Comparison of ENCODE assay signal across 20 cellular contexts in genomic region chr16:56708821-56709685, GRCh38. TPM values are rescaled to one million over a fixed set of nuclear protein-coding genes. Genes with fewer than 3 reads are reported as not detected.
A peak's percentile ranks its signal among the peaks of the same experiment; 100 is the strongest.
DNase-seq lines count a peak whose midpoint lies in the region; ATAC-seq, FAIRE-seq and TF ChIP-seq lines count a peak whose summit lies in the region.
"Had no signal": no experiment of that assay in that cellular context is flagged by ENCODE, and none has a peak within 500 bp of the region (broad histone marks: within the 10 kb centered on the region; RNA-seq: fewer than 3 reads in every experiment).

No MANE protein-coding gene starts in this region.

- no peaks in the 10 kb centered on the region for H3K36me3 Mint-ChIP-seq in activated T-cell treated with anti-CD3 and anti-CD28 coated beads, Interleukin-2, amount 50 U/mL, for 24 hours (ENCODE audit: low read depth)
- H3K36me3 Mint-ChIP-seq: stimulated activated memory B cell treated with anti-CD40 and anti-IgM and Interleukin-4, amounts not matched to agents 10 μg/mL and 1 μg/mL and 100 μg/mL, for 72 hours had no signal

- H3K4me3 ChIP-seq in Jurkat, Clone E6-1 (ENCODE audit: low read length), result peak overlapping the region; percentile 48
- H3K4me3 ChIP-seq in keratinocyte (ENCODE audit: control insufficient read depth in 2 of 3, extremely low read depth in 1 of 3, insufficient read depth in 2 of 3, low read depth in 1 of 3, low read length in 3 of 3), result no peak overlapping the region
- H3K4me3 ChIP-seq: breast epithelium, lung had no signal

- H3K9me3 Mint-ChIP-seq in activated T-cell treated with anti-CD3 and anti-CD28 coated beads, Interleukin-2, amount 50 U/mL, for 24 hours, result no peaks in the 10 kb centered on the region
- H3K9me3 Mint-ChIP-seq: stimulated activated memory B cell treated with anti-CD40 and anti-IgM and Interleukin-4, amounts not matched to agents 10 μg/mL and 1 μg/mL and 100 μg/mL, for 72 hours had no signal

- peak overlapping the region; percentile 58 for H3K4me2 ChIP-seq in keratinocyte (ENCODE audit: control insufficient read depth, extremely low read depth, insufficient read depth, low read depth, low read length)

- H3K4me1 ChIP-seq in keratinocyte (ENCODE audit: control insufficient read depth, extremely low read depth, insufficient read depth, low read length), result peaks cover 10% of the 10 kb centered on the region
- H3K4me1 ChIP-seq: breast epithelium had no signal

- no peak for FAIRE-seq in keratinocyte (lab: Jason Lieb, UNC)
- FAIRE-seq: GM19239, HTR-8/SVneo had no signal

- dilution Hi-C loops in keratinocyte (cut with MboI; ENCODE audit: extremely low pct_ligation_motif_present, low sequenced_read_pairs), result no loop called here

- H3K4me3 Mint-ChIP-seq in activated T-cell treated with anti-CD3 and anti-CD28 coated beads, Interleukin-2, amount 50 U/mL, for 24 hours, result peak overlapping the region; percentile 51
- H3K4me3 Mint-ChIP-seq: stimulated activated memory B cell treated with anti-CD40 and anti-IgM and Interleukin-4, amounts not matched to agents 10 μg/mL and 1 μg/mL and 100 μg/mL, for 72 hours had no signal

- DNase-seq in NCI-H2171 treated with DMSO at 0.1 percent for 48 hours (lab: John Stamatoyannopoulos, UW) (peak; percentile 36), NCI-H2171 (lab: John Stamatoyannopoulos, UW) (no peak), keratinocyte (ENCODE audit: low read depth, low spot score) (no peak), OCI-M1 (lab: John Stamatoyannopoulos, UW) (no peak), NCI-H526 treated with DMSO at 0.1 percent for 48 hours (lab: John Stamatoyannopoulos, UW) (no peak)
- DNase-seq in Jurkat, Clone E6-1 (ENCODE audit: low read depth, low spot score), result peak; percentile 77
- peak; percentile 47 for DNase-seq in activated T-cell treated with anti-CD3 and anti-CD28 coated beads, Interleukin-2, amount 50 U/mL, for 24 hours
- DNase-seq: foreskin fibroblast; MM.1S; stimulated activated CD4-positive, alpha-beta T cell treated with anti-CD3 and anti-CD28 coated beads, Interleukin-4, amount 100 ng/mL, for 4 hours; WERI-Rb-1 had no signal

- H3K9me3 ChIP-seq in keratinocyte (ENCODE audit: control insufficient read depth, low read depth, low read length), result no peaks in the 10 kb centered on the region
- H3K9me3 ChIP-seq: breast epithelium had no signal

- no peaks in the 10 kb centered on the region for H3K9me1 ChIP-seq in keratinocyte (ENCODE audit: control insufficient read depth, extremely low read depth, insufficient read depth, low read length)

- no peak for TF ChIP-seq CTCF in keratinocyte (optimal IDR thresholded peaks at IDR 0.05 in 1 of 3, IDR thresholded peaks at IDR 0.05 in 1 of 3, conservative IDR thresholded peaks at IDR 0.05 in 1 of 3; ENCODE audit: extremely low read depth in 1 of 3, insufficient read depth in 2 of 3, low read length in 3 of 3)

- no peaks in the 10 kb centered on the region for H3K27me3 Mint-ChIP-seq in activated T-cell treated with anti-CD3 and anti-CD28 coated beads, Interleukin-2, amount 50 U/mL, for 24 hours
- H3K27me3 Mint-ChIP-seq: stimulated activated memory B cell treated with anti-CD40 and anti-IgM and Interleukin-4, amounts not matched to agents 10 μg/mL and 1 μg/mL and 100 μg/mL, for 72 hours had no signal

- H3K27ac Mint-ChIP-seq in activated T-cell treated with anti-CD3 and anti-CD28 coated beads, Interleukin-2, amount 50 U/mL, for 24 hours, result peak overlapping the region; percentile 90
- H3K27ac Mint-ChIP-seq: stimulated activated memory B cell treated with anti-CD40 and anti-IgM and Interleukin-4, amounts not matched to agents 10 μg/mL and 1 μg/mL and 100 μg/mL, for 72 hours had no signal

- peak overlapping the region; percentile 46 for H2AFZ ChIP-seq in keratinocyte (ENCODE audit: control insufficient read depth, low read length)

- ATAC-seq in HG03439 (IDR thresholded peaks at IDR 0.05; ENCODE audit: unreplicated experiment), result no peak
- ATAC-seq: sciatic nerve; stimulated activated memory B cell treated with anti-CD40 and anti-IgM and Interleukin-4, amounts not matched to agents 10 μg/mL and 1 μg/mL and 100 μg/mL, for 72 hours had no signal

- no peaks in the 10 kb centered on the region for H3K79me2 ChIP-seq in keratinocyte (ENCODE audit: control insufficient read depth, insufficient read depth, low read length)

- H4K20me1 ChIP-seq in keratinocyte (ENCODE audit: control insufficient read depth, extremely low read depth, insufficient read depth, low read length), result no peaks in the 10 kb centered on the region

- no peaks in the 10 kb centered on the region for H3K36me3 ChIP-seq in keratinocyte (ENCODE audit: control insufficient read depth in 2 of 2, extremely low read depth in 1 of 2, insufficient read depth in 2 of 2, low read length in 2 of 2)
- H3K36me3 ChIP-seq: breast epithelium, WERI-Rb-1 had no signal

- no peak overlapping the region for H3K9ac ChIP-seq in keratinocyte (ENCODE audit: control insufficient read depth, extremely low read depth, insufficient read depth, low read length)

- no peak overlapping the region for H3K27ac ChIP-seq in keratinocyte (ENCODE audit: control insufficient read depth, insufficient read depth, low read length)
- H3K27ac ChIP-seq: 22Rv1, breast epithelium, WERI-Rb-1 had no signal

- peaks cover 5% of the 10 kb centered on the region for H3K27me3 ChIP-seq in keratinocyte (ENCODE audit: control insufficient read depth, extremely low read depth, insufficient read depth, low read length)
- H3K27me3 ChIP-seq: breast epithelium had no signal

- peaks cover 37% of the 10 kb centered on the region for H3K4me1 Mint-ChIP-seq in activated T-cell treated with anti-CD3 and anti-CD28 coated beads, Interleukin-2, amount 50 U/mL, for 24 hours (ENCODE audit: low read depth)
- H3K4me1 Mint-ChIP-seq: stimulated activated memory B cell treated with anti-CD40 and anti-IgM and Interleukin-4, amounts not matched to agents 10 μg/mL and 1 μg/mL and 100 μg/mL, for 72 hours had no signal

RNA-seq across cellular contexts. Expression of gene NUP93, which starts 20.9 kb away (rescaled TPM):
- polyA plus RNA-seq in Jurkat, Clone E6-1 (2012; ENCODE audit: insufficient read depth, insufficient read length), result 179 TPM
- polyA plus RNA-seq in keratinocyte, result 59.2 to 79.7 TPM (median 74.1 TPM) in 3 replicates
- polyA plus RNA-seq in keratinocyte (2011; ENCODE audit: low read depth), result 33.3 TPM
- 60.2 and 65.3 TPM in 2 replicates for polyA plus RNA-seq in keratinocyte (2011; cell fraction: cytosol; rRNA removed)
- 107 and 120 TPM in 2 replicates for polyA plus RNA-seq in keratinocyte (2011; cell fraction: nucleus; rRNA removed)
- polyA plus RNA-seq in keratinocyte (2012; ENCODE audit: low replicate concordance), result 45.0 and 83.5 TPM in 2 replicates
- polyA minus RNA-seq in keratinocyte, result 103 to 147 TPM (median 104 TPM) in 3 replicates
- 89.4 TPM for polyA minus RNA-seq in keratinocyte (2011; cell fraction: cytosol; rRNA and poly(A)+ RNA removed)
- 41.3 and 74.2 TPM in 2 replicates for polyA minus RNA-seq in keratinocyte (2011; cell fraction: nucleus; rRNA and poly(A)+ RNA removed)

RNA-seq across cellular contexts. Expression of gene MT1X, which starts 26.8 kb away (rescaled TPM):
- polyA plus RNA-seq in Jurkat, Clone E6-1 (2012; ENCODE audit: insufficient read depth, insufficient read length), result 114 TPM
- polyA plus RNA-seq in keratinocyte, result 58.3 to 466 TPM (median 97.2 TPM) in 3 replicates
- 15.7 TPM for polyA plus RNA-seq in keratinocyte (2011; ENCODE audit: low read depth)
- polyA plus RNA-seq in keratinocyte (2011; cell fraction: cytosol; rRNA removed), result 193 and 269 TPM in 2 replicates
- polyA plus RNA-seq in keratinocyte (2011; cell fraction: nucleus; rRNA removed), result 90.9 and 130 TPM in 2 replicates
- 197 and 688 TPM in 2 replicates for polyA plus RNA-seq in keratinocyte (2012; ENCODE audit: low replicate concordance)
- polyA minus RNA-seq in keratinocyte, result 240 to 733 TPM (median 286 TPM) in 3 replicates
- polyA minus RNA-seq in keratinocyte (2011; cell fraction: cytosol; rRNA and poly(A)+ RNA removed), result 355 TPM
- 54.5 and 55.9 TPM in 2 replicates for polyA minus RNA-seq in keratinocyte (2011; cell fraction: nucleus; rRNA and poly(A)+ RNA removed)

RNA-seq across cellular contexts. Expression of gene MT1H, which starts 39.4 kb away (rescaled TPM):
- polyA plus RNA-seq in Jurkat, Clone E6-1 (2012; ENCODE audit: insufficient read depth, insufficient read length), result not detected
- 0.79 to 4.0 TPM in 2 of 3 replicates, not detected in the other for polyA plus RNA-seq in keratinocyte
- polyA plus RNA-seq in keratinocyte (2011; ENCODE audit: low read depth), result 1.3 TPM
- 2.4 and 3.7 TPM in 2 replicates for polyA plus RNA-seq in keratinocyte (2011; cell fraction: cytosol; rRNA removed)
- 1.1 and 1.6 TPM in 2 replicates for polyA plus RNA-seq in keratinocyte (2011; cell fraction: nucleus; rRNA removed)
- 2.0 and 25.0 TPM in 2 replicates for polyA plus RNA-seq in keratinocyte (2012; ENCODE audit: low replicate concordance)
- polyA minus RNA-seq in keratinocyte, result 1.9 TPM in 1 of 3 replicates, not detected in the others
- not detected for polyA minus RNA-seq in keratinocyte (2011; cell fraction: cytosol; rRNA and poly(A)+ RNA removed)
- not detected in 2 replicates for polyA minus RNA-seq in keratinocyte (2011; cell fraction: nucleus; rRNA and poly(A)+ RNA removed)
- polyA plus RNA-seq: urinary bladder had no signal

RNA-seq across cellular contexts. Expression of gene MT1G, which starts 41.2 kb away (rescaled TPM):
- not detected for polyA plus RNA-seq in Jurkat, Clone E6-1 (2012; ENCODE audit: insufficient read depth, insufficient read length)
- 8.4 to 21.5 TPM (median 9.8 TPM) in 3 replicates for polyA plus RNA-seq in keratinocyte
- 4.5 TPM for polyA plus RNA-seq in keratinocyte (2011; ENCODE audit: low read depth)
- polyA plus RNA-seq in keratinocyte (2011; cell fraction: cytosol; rRNA removed), result 39.5 and 41.3 TPM in 2 replicates
- polyA plus RNA-seq in keratinocyte (2011; cell fraction: nucleus; rRNA removed), result 11.6 and 23.5 TPM in 2 replicates
- 20.2 and 245 TPM in 2 replicates for polyA plus RNA-seq in keratinocyte (2012; ENCODE audit: low replicate concordance)
- 4.1 to 10.9 TPM (median 8.2 TPM) in 3 replicates for polyA minus RNA-seq in keratinocyte
- 8.8 TPM for polyA minus RNA-seq in keratinocyte (2011; cell fraction: cytosol; rRNA and poly(A)+ RNA removed)
- polyA minus RNA-seq in keratinocyte (2011; cell fraction: nucleus; rRNA and poly(A)+ RNA removed), result 3.1 TPM in 1 of 2 replicates, not detected in the other

RNA-seq across cellular contexts. Expression of gene MT1F, which starts 51.3 kb away (rescaled TPM):
- polyA plus RNA-seq in Jurkat, Clone E6-1 (2012; ENCODE audit: insufficient read depth, insufficient read length), result 14.9 TPM
- polyA plus RNA-seq in keratinocyte, result 1.5 to 4.1 TPM (median 2.3 TPM) in 3 replicates
- polyA plus RNA-seq in keratinocyte (2011; ENCODE audit: low read depth), result not detected
- 1.7 and 3.3 TPM in 2 replicates for polyA plus RNA-seq in keratinocyte (2011; cell fraction: cytosol; rRNA removed)
- polyA plus RNA-seq in keratinocyte (2011; cell fraction: nucleus; rRNA removed), result 0.90 and 1.1 TPM in 2 replicates
- polyA plus RNA-seq in keratinocyte (2012; ENCODE audit: low replicate concordance), result 1.7 and 6.5 TPM in 2 replicates
- polyA minus RNA-seq in keratinocyte, result 0.79 to 4.8 TPM (median 2.5 TPM) in 3 replicates
- polyA minus RNA-seq in keratinocyte (2011; cell fraction: cytosol; rRNA and poly(A)+ RNA removed), result 4.2 TPM
- polyA minus RNA-seq in keratinocyte (2011; cell fraction: nucleus; rRNA and poly(A)+ RNA removed), result 0.74 TPM in 1 of 2 replicates, not detected in the other

Comparison
In these comparisons a context has a peak if more than half of its experiments do, and no peak if none do; other contexts are left out.
1. DNase-seq: peak in NCI-H2171 treated with DMSO at 0.1 percent for 48 hours (single experiment), Jurkat, Clone E6-1 (single experiment) and activated T-cell treated with anti-CD3 and anti-CD28 coated beads, Interleukin-2, amount 50 U/mL, for 24 hours (single experiment); none in NCI-H2171 (single experiment), keratinocyte (single experiment), OCI-M1 (single experiment) and NCI-H526 treated with DMSO at 0.1 percent for 48 hours (single experiment).